In the genomic region with DNA sequence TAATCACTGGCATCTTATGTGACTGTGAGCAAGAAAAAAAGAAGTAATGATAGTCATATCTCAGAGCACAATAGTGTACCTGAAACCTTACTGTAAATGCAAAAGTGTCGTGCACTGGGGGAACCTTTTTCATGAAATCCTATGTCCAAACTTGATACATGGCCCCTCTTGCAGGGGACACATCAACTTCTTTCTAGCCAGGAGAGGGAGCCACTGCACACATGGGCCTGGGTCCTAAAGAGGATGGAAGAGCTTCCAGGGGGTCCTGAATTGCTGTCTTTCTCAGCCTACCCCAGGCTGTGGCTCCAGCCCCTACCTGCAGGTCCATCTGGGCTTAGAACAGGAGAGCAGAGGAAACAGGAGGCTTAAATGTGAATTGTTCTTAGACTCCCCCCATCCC, we compare ENCODE assay signal across 24 cellular contexts.
A peak's percentile ranks its signal among the peaks of the same experiment; 100 is the strongest.
DNase-seq lines count a peak whose midpoint lies in the region; ATAC-seq, FAIRE-seq and TF ChIP-seq lines count a peak whose summit lies in the region.
"Had no signal": no experiment of that assay in that cellular context is flagged by ENCODE, and none has a peak within 500 bp of the region (broad histone marks: within the 10 kb centered on the region; RNA-seq: fewer than 3 reads in every experiment).

No MANE protein-coding gene starts in this region.

- H3K27me3 Mint-ChIP-seq in neural progenitor cell (ENCODE audit: insufficient read depth, low read depth) = peaks cover 7% of the 10 kb centered on the region

- no peaks in the 10 kb centered on the region for H3K36me3 Mint-ChIP-seq in neural progenitor cell
- H3K36me3 Mint-ChIP-seq: CD4-positive, alpha-beta memory T cell had no signal

- H3K9me3 Mint-ChIP-seq in neural progenitor cell = no peaks in the 10 kb centered on the region

- H3K4me3 ChIP-seq in SK-N-SH (ENCODE audit: low read depth in 2 of 2, low read length in 1 of 2) = no peak overlapping the region
- H3K4me3 ChIP-seq in HCT116 (replicated peaks in 1 of 2; ENCODE audit: low read depth in 1 of 2, low read length in 2 of 2) = no peak overlapping the region
- H3K4me3 ChIP-seq in K562 = no peak overlapping the region
- no peak overlapping the region for H3K4me3 ChIP-seq in neural progenitor cell
- H3K4me3 ChIP-seq: BLaER1 treated with 17β-estradiol and CSF1 and Interleukin-3, amounts not matched to agents 10 nM and 100 nM; Peyer's patch had no signal

- no peaks in the 10 kb centered on the region for H3K4me1 Mint-ChIP-seq in neural progenitor cell
- H3K4me1 Mint-ChIP-seq: CD4-positive, alpha-beta memory T cell had no signal

- no peak for ATAC-seq in SK-N-SH treated with all-trans-retinoic acid at 6 μM for 48 hours
- no peak for ATAC-seq in HCT116
- ATAC-seq in K562 = no peak

- RAD21 ChIA-PET in HCT116 (lab: Charles Lee; ENCODE audit: low non-redundant PET in 1 of 2, low total read pairs in 2 of 2, uncharacterized antibody in 2 of 2, unreplicated experiment in 2 of 2) = interaction anchor here in 1 of 2 experiments (0.5 kb wide), 1 partner anchor 68 kb away, joined by 4 read pairs; no protein-coding TSS in a partner anchor

- no peaks in the 10 kb centered on the region for H3K9me1 ChIP-seq in K562 (ENCODE audit: control insufficient read depth, insufficient read depth, low read length)

- no peak for FAIRE-seq in K562 (lab: Jason Lieb, UNC)
- FAIRE-seq: G401.6, H1 had no signal

- no peak overlapping the region for H3K4me3 Mint-ChIP-seq in neural progenitor cell
- H3K4me3 Mint-ChIP-seq: CD4-positive, alpha-beta memory T cell had no signal

- H3K4me2 ChIP-seq in SK-N-SH (no peak overlapping the region), HCT116 (ENCODE audit: low read length) (no peak overlapping the region), K562 (ENCODE audit: insufficient read depth, low read length) (no peak overlapping the region), neural progenitor cell (no peak overlapping the region)
- H3K4me2 ChIP-seq: BLaER1 treated with 17β-estradiol and CSF1 and Interleukin-3, amounts not matched to agents 10 nM and 100 nM had no signal

- H3K27ac ChIP-seq in SK-N-SH (ENCODE audit: low read depth in 2 of 2, low read length in 1 of 2) (no peak overlapping the region), HCT116 (ENCODE audit: low read depth, low read length) (no peak overlapping the region), K562 (ENCODE audit: extremely low read depth, low read depth, low read length) (no peak overlapping the region), neural progenitor cell (no peak overlapping the region)
- H3K27ac ChIP-seq: 22Rv1; BLaER1 treated with 17β-estradiol and CSF1 and Interleukin-3, amounts not matched to agents 10 nM and 100 nM; HL-60; Peyer's patch had no signal

- TF ChIP-seq RAD21 in SK-N-SH (IDR thresholded peaks at IDR 0.05; ENCODE audit: low read length) (no peak), HCT116 (IDR thresholded peaks at IDR 0.05; ENCODE audit: low read depth) (no peak), K562 (CRISPR knock-in tag; conservative IDR thresholded peaks at IDR 0.05 in 1 of 2, IDR thresholded peaks at IDR 0.05 in 1 of 2) (no peak)

- TF ChIP-seq POLR2A in HCT116 (IDR thresholded peaks at IDR 0.05; ENCODE audit: borderline replicate concordance, extremely low read depth, insufficient read depth, insufficient read length) = no peak
- TF ChIP-seq POLR2A in K562 (conservative IDR thresholded peaks at IDR 0.05) = no peak

- 0 out of 2 replicates have a peak, but pooled peaks cover 10% of the 10 kb centered on the region for H3K27me3 ChIP-seq in SK-N-SH (ENCODE audit: insufficient read depth)
- peaks cover 17% of the 10 kb centered on the region for H3K27me3 ChIP-seq in HCT116 (ENCODE audit: insufficient read depth, low read length)
- peaks cover 19 to 45% of the 10 kb centered on the region in 2 experiments; a peak in 4 of 5 replicates for H3K27me3 ChIP-seq in K562 (ENCODE audit: control insufficient read depth in 2 of 2, insufficient read depth in 2 of 2, low read length in 2 of 2)
- no peaks in the 10 kb centered on the region for H3K27me3 ChIP-seq in neural progenitor cell
- H3K27me3 ChIP-seq: BLaER1 treated with 17β-estradiol and CSF1 and Interleukin-3, amounts not matched to agents 10 nM and 100 nM; Peyer's patch had no signal

- H2AFZ ChIP-seq in SK-N-SH (ENCODE audit: low read depth) (no peak overlapping the region), HCT116 (ENCODE audit: low read depth, low read length, poor library complexity, severe bottlenecking) (no peak overlapping the region), K562 (ENCODE audit: low read depth, low read length) (no peak overlapping the region), neural progenitor cell (replicated peaks) (no peak overlapping the region)

- H3F3A ChIP-seq in SK-N-SH (replicated peaks; ENCODE audit: insufficient read depth) (no peaks in the 10 kb centered on the region), neural progenitor cell (ENCODE audit: low read depth) (no peaks in the 10 kb centered on the region)

- H3K36me3 ChIP-seq in SK-N-SH (replicated peaks in 1 of 2; ENCODE audit: control insufficient read depth in 1 of 2, insufficient read depth in 2 of 2, low read length in 1 of 2) = no peaks in the 10 kb centered on the region
- H3K36me3 ChIP-seq in HCT116 (ENCODE audit: control insufficient read depth in 1 of 2, insufficient read depth in 2 of 2, low read length in 2 of 2) = no peaks in the 10 kb centered on the region
- H3K36me3 ChIP-seq in K562 (ENCODE audit: control insufficient read depth, insufficient read depth, low read length) = no peaks in the 10 kb centered on the region
- no peaks in the 10 kb centered on the region for H3K36me3 ChIP-seq in neural progenitor cell
- H3K36me3 ChIP-seq: BLaER1 treated with 17β-estradiol and CSF1 and Interleukin-3, amounts not matched to agents 10 nM and 100 nM; Peyer's patch had no signal

- H3K4me1 ChIP-seq in SK-N-SH (ENCODE audit: control insufficient read depth in 1 of 2, insufficient read depth in 2 of 2, low read depth in 1 of 2, low read length in 1 of 2) = no peaks in the 10 kb centered on the region
- no peaks in the 10 kb centered on the region for H3K4me1 ChIP-seq in HCT116 (ENCODE audit: control insufficient read depth in 1 of 2, insufficient read depth in 2 of 2, low read length in 2 of 2)
- no peaks in the 10 kb centered on the region for H3K4me1 ChIP-seq in K562 (replicated peaks in 1 of 2; ENCODE audit: control insufficient read depth in 2 of 2, insufficient read depth in 2 of 2, low read length in 2 of 2)
- peaks cover 9% of the 10 kb centered on the region for H3K4me1 ChIP-seq in neural progenitor cell
- H3K4me1 ChIP-seq: Caco-2, Peyer's patch had no signal

- 7% methylated on average over 1 of the region's 1 CpG for WGBS in SK-N-SH (ENCODE audit: low lambda C conversion rate)
- 5% methylated on average over 1 of the region's 1 CpG for WGBS in K562 (ENCODE audit: insufficient coverage, low coverage, missing lambda C conversion rate)

- in situ Hi-C loops in K562 (cut with MboI) = no loop called here

- H3K79me2 ChIP-seq in SK-N-SH (ENCODE audit: insufficient read depth) (no peaks in the 10 kb centered on the region), HCT116 (ENCODE audit: insufficient read depth, low read length) (no peaks in the 10 kb centered on the region), K562 (ENCODE audit: control insufficient read depth, insufficient read depth, low read length) (no peaks in the 10 kb centered on the region), neural progenitor cell (ENCODE audit: low read depth) (no peaks in the 10 kb centered on the region)

- POLR2A ChIA-PET in SK-N-SH (lab: Yijun Ruan, JAX) = no interaction called here
- POLR2A ChIA-PET in HCT116 (lab: Charles Lee) = no interaction called here
- POLR2A ChIA-PET in K562 (lab: Yijun Ruan, JAX) = no interaction called here

- TF ChIP-seq EP300 in SK-N-SH (IDR thresholded peaks at IDR 0.05; ENCODE audit: borderline replicate concordance in 1 of 2, low read depth in 1 of 2, low read length in 1 of 2) (no peak), K562 (IDR thresholded peaks at IDR 0.05; ENCODE audit: low read length) (no peak)

- H3K27ac Mint-ChIP-seq in neural progenitor cell = no peak overlapping the region
- H3K27ac Mint-ChIP-seq: CD4-positive, alpha-beta memory T cell had no signal

- no peaks in the 10 kb centered on the region for H3K9me2 ChIP-seq in SK-N-SH
- no peaks in the 10 kb centered on the region for H3K9me2 ChIP-seq in HCT116 (ENCODE audit: insufficient read depth)

- intact Hi-C loops in HCT116 (cut with micrococcal nuclease) = no loop called here
- intact Hi-C loops in K562 (cut with micrococcal nuclease) = no loop called here

- BruUV-seq in HCT116 (replicated peaks; lab: Mats Ljungman, UMichigan) (no TSS peak), K562 (replicated peaks; lab: Mats Ljungman, UMichigan) (no TSS peak)

- CTCF ChIA-PET in SK-N-SH (lab: Yijun Ruan, JAX) (no interaction called here), HCT116 (lab: Charles Lee) (no interaction called here), K562 (lab: Yijun Ruan, JAX; ENCODE audit: low intra/inter-chr PET ratio) (no interaction called here)

- H3K9ac ChIP-seq in SK-N-SH = no peak overlapping the region
- no peak overlapping the region for H3K9ac ChIP-seq in HCT116 (ENCODE audit: low read length)
- H3K9ac ChIP-seq in K562 (ENCODE audit: insufficient read depth in 1 of 2, low read depth in 2 of 2, low read length in 2 of 2) = no peak overlapping the region
- H3K9ac ChIP-seq in neural progenitor cell = no peak overlapping the region
- H3K9ac ChIP-seq: BLaER1 treated with 17β-estradiol and CSF1 and Interleukin-3, amounts not matched to agents 10 nM and 100 nM had no signal

- peak; percentile 29 for TF ChIP-seq CTCF in SK-N-SH (IDR thresholded peaks at IDR 0.05)
- peak; percentile 9 to 29 (median 28); a peak in 2 of 6 replicates for TF ChIP-seq CTCF in HCT116 (IDR thresholded peaks at IDR 0.05 in 2 of 3, conservative IDR thresholded peaks at IDR 0.05 in 1 of 3; ENCODE audit: borderline replicate concordance in 1 of 3, insufficient read depth in 1 of 3, low read depth in 2 of 3, low read length in 2 of 3)
- TF ChIP-seq CTCF in K562 (IDR thresholded peaks at IDR 0.05 in 2 of 3, conservative IDR thresholded peaks at IDR 0.05 in 1 of 3; ENCODE audit: insufficient read depth in 2 of 3, low read depth in 1 of 3, low read length in 3 of 3) = peak in 2 of 3 experiments; percentile 15 to 24; a peak in 1 of 6 replicates
- peak; percentile 41 for TF ChIP-seq CTCF in neural progenitor cell (IDR thresholded peaks at IDR 0.05)

- H4K20me1 ChIP-seq in SK-N-SH (ENCODE audit: insufficient read depth) (no peaks in the 10 kb centered on the region), HCT116 (ENCODE audit: insufficient read depth) (no peaks in the 10 kb centered on the region), K562 (replicated peaks; ENCODE audit: control insufficient read depth, insufficient read depth, low read length) (0 out of 2 replicates have a peak, but pooled peaks cover 3% of the 10 kb centered on the region), neural progenitor cell (ENCODE audit: low read depth) (no peaks in the 10 kb centered on the region)
- H4K20me1 ChIP-seq: BLaER1 treated with 17β-estradiol and CSF1 and Interleukin-3, amounts not matched to agents 10 nM and 100 nM had no signal

- DNase-seq in SK-N-SH (no peak), HCT116 (ENCODE audit: low read depth, low spot score) (no peak), K562 (ENCODE audit: extremely low read depth in 1 of 4, low spot score in 3 of 4) (no peak), neural progenitor cell (ENCODE audit: low spot score) (peak; percentile 20), cerebellar cortex (ENCODE audit: low spot score) (no peak), HCEC 1CT (no peak)
- DNase-seq in activated T-cell treated with anti-CD3 and anti-CD28 coated beads, Interleukin-2, amount 50 U/mL, for 1 hour = no peak
- DNase-seq: Caco-2; CD4-positive, alpha-beta memory T cell; DMS 273 treated with DMSO at 0.1 percent for 48 hours; KG1; NCI-H1092 treated with DMSO at 0.1 percent for 48 hours; NCI-H1436 treated with DMSO at 0.1 percent for 48 hours; NCI-H2029; NCI-H226; NCI-H510A treated with DMSO at 0.1 percent for 48 hours; NCI-H748 treated with DMSO at 0.1 percent for 48 hours; Peyer's patch had no signal

- H3K9me3 ChIP-seq in SK-N-SH (no peaks in the 10 kb centered on the region), HCT116 (ENCODE audit: control insufficient read depth in 1 of 2, insufficient read depth in 1 of 2, low read depth in 1 of 2, low read length in 2 of 2) (no peaks in the 10 kb centered on the region), K562 (replicated peaks; ENCODE audit: control insufficient read depth, insufficient read depth, low read depth, low read length) (no peaks in the 10 kb centered on the region), neural progenitor cell (ENCODE audit: low read depth) (no peaks in the 10 kb centered on the region)
- H3K9me3 ChIP-seq: BLaER1 treated with 17β-estradiol and CSF1 and Interleukin-3, amounts not matched to agents 10 nM and 100 nM; Caco-2; Peyer's patch had no signal
